Comparison of ENCODE assay signal across 21 cellular contexts in genomic region chr1:59223943-59224639, GRCh38.
DNase-seq lines count a peak whose midpoint lies in the region; ATAC-seq lines count a peak whose summit lies in the region.
"Had no signal": no experiment of that assay in that cellular context is flagged by ENCODE, and none has a peak within 500 bp of the region (broad histone marks: within the 10 kb centered on the region; RNA-seq: fewer than 3 reads in every experiment).

No MANE protein-coding gene starts in this region.

- ATAC-seq in GM21528 (IDR thresholded peaks at IDR 0.05; ENCODE audit: low FRiP score, unreplicated experiment) (no peak), GM18861 (IDR thresholded peaks at IDR 0.05; ENCODE audit: unreplicated experiment) (no peak)
- ATAC-seq: activated T-cell treated with anti-CD3 and anti-CD28 coated beads, Interleukin-2, amount 50 U/mL, for 72 hours; left colon had no signal

- DNase-seq in ELF-1 (ENCODE audit: low read depth, low spot score) (peak; percentile 50), OCI-M1 (lab: John Stamatoyannopoulos, UW) (peak; percentile 2), fibroblast of peridontal ligament (ENCODE audit: extremely low read depth) (peak; percentile 10), myocyte (ENCODE audit: low read depth) (peak; percentile 62)
- DNase-seq in activated CD4-positive, CD25-positive, alpha-beta regulatory T cell treated with anti-CD3 and anti-CD28 coated beads, Interleukin-2, amount 50 U/mL, for 72 hours = no peak
- DNase-seq in activated T-cell treated with anti-CD3 and anti-CD28 coated beads, Interleukin-2, amount 50 U/mL, for 1 hour = no peak
- DNase-seq: activated CD4-positive, alpha-beta T cell treated with anti-CD3 and anti-CD28 coated beads for 4 hours; activated naive CD4-positive, alpha-beta T cell treated with anti-CD3 and anti-CD28 coated beads, Interleukin-2, amount 50 U/mL, for 16 hours; activated T-cell treated with anti-CD3 and anti-CD28 coated beads, Interleukin-2, amount 50 U/mL, for 72 hours; CD4-positive, CD25-positive, alpha-beta regulatory T cell; effector CD8-positive, alpha-beta T cell; GDM1; HFFc6; Kasumi-1; left colon; NCI-H1048; NCI-H1930; stimulated activated CD4-positive, alpha-beta T cell treated with anti-CD3 and anti-CD28 coated beads, Interleukin-4, amount 100 ng/mL, for 1 hour; stimulated activated naive CD4-positive, alpha-beta T cell treated with Interleukin-2 at 50 U/mL for 16 hours had no signal

Comparison
In these comparisons a context has a peak if more than half of its experiments do, and no peak if none do; other contexts are left out.
1. DNase-seq: peak in ELF-1 (single experiment), OCI-M1 (single experiment), fibroblast of peridontal ligament (single experiment) and myocyte (single experiment); none in activated CD4-positive, CD25-positive, alpha-beta regulatory T cell treated with anti-CD3 and anti-CD28 coated beads, Interleukin-2, amount 50 U/mL, for 72 hours (single experiment) and activated T-cell treated with anti-CD3 and anti-CD28 coated beads, Interleukin-2, amount 50 U/mL, for 1 hour (single experiment).